ENCODE assay signal across 17 cellular contexts in the genomic region with DNA sequence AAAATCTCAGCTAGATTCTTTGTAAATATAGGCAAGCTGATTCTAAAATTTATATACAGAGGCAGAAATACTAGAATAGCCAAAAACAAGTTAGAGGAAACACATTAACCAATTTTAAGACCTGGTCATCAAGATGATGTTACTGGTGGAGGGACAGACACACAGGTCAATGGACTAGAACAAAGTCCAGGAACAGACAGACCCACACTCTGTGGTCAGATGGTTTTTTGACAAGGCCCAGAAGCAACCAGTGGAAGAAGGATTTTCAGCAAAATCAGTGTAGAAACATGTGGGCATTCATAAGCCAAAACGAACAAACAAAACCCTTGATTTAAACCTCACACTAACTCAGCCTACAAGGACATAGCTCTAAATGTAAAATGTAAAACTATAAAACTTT.
A peak's percentile ranks its signal among the peaks of the same experiment; 100 is the strongest.
DNase-seq lines count a peak whose midpoint lies in the region; ATAC-seq and TF ChIP-seq lines count a peak whose summit lies in the region.
"Had no signal": no experiment of that assay in that cellular context is flagged by ENCODE, and none has a peak within 500 bp of the region (broad histone marks: within the 10 kb centered on the region; RNA-seq: fewer than 3 reads in every experiment).

No MANE protein-coding gene starts in this region.

- no peaks in the 10 kb centered on the region for H3K4me1 ChIP-seq in Karpas-422 (ENCODE audit: low read length)

- H3K79me2 ChIP-seq in Karpas-422 (ENCODE audit: low read length): no peaks in the 10 kb centered on the region

- no peak overlapping the region for H3K4me3 Mint-ChIP-seq in activated CD8-positive, alpha-beta memory T cell treated with anti-CD3 and anti-CD28 coated beads, Interleukin-2, amount 10 ng/mL, durations not matched to agents 7 days and 5 days

- no peak overlapping the region for H3K9ac ChIP-seq in Karpas-422 (ENCODE audit: low read length)

- peaks cover 29% of the 10 kb centered on the region for H3K4me1 Mint-ChIP-seq in activated CD8-positive, alpha-beta memory T cell treated with anti-CD3 and anti-CD28 coated beads, Interleukin-2, amount 10 ng/mL, durations not matched to agents 7 days and 5 days

- H3K4me2 ChIP-seq in Karpas-422 (ENCODE audit: low read depth, low read length, poor library complexity, severe bottlenecking): no peak overlapping the region

- no peak overlapping the region for H3K4me3 ChIP-seq in Karpas-422 (ENCODE audit: low read length)

- in situ Hi-C loops in GM13976 (cut with MboI; ENCODE audit: low sequenced_read_pairs, unreplicated experiment): no loop called here

- no peaks in the 10 kb centered on the region for H4K20me1 ChIP-seq in Karpas-422 (ENCODE audit: insufficient read depth, low read depth, low read length)

- no peak for TF ChIP-seq CTCF in GM13976 (IDR thresholded peaks at IDR 0.05; ENCODE audit: borderline replicate concordance, control extremely low read depth, extremely low read depth, insufficient read depth, missing control alignments)

- ATAC-seq in activated CD8-positive, alpha-beta memory T cell treated with anti-CD3 and anti-CD28 coated beads, Interleukin-2, amount 10 ng/mL, durations not matched to agents 7 days and 5 days: no peak
- peak; percentile 82 for ATAC-seq in left lobe of liver
- ATAC-seq in HG03460 (IDR thresholded peaks at IDR 0.05; ENCODE audit: unreplicated experiment): no peak
- ATAC-seq: PC-3 had no signal

- no peaks in the 10 kb centered on the region for H3K27me3 ChIP-seq in Karpas-422 (ENCODE audit: low read length)

- H3K9me2 ChIP-seq in Karpas-422 (replicated peaks; ENCODE audit: insufficient read depth, low read length): no peaks in the 10 kb centered on the region

- DNase-seq in activated CD8-positive, alpha-beta memory T cell treated with anti-CD3 and anti-CD28 coated beads, Interleukin-2, amount 10 ng/mL, durations not matched to agents 7 days and 5 days: no peak
- no peak for DNase-seq in activated CD8-positive, alpha-beta memory T cell treated with anti-CD3 and anti-CD28 coated beads, Interleukin-2, amount 50 U/mL, for 4 hours
- peak; percentile 9 for DNase-seq in GM13976 (ENCODE audit: low spot score)
- peak; percentile 41 for DNase-seq in left lobe of liver (ENCODE audit: low spot score)
- no peak for DNase-seq in H4 (ENCODE audit: low spot score)
- no peak for DNase-seq in NCI-H2107 treated with DMSO at 0.1 percent for 48 hours (lab: John Stamatoyannopoulos, UW; ENCODE audit: unreplicated experiment)
- no peak for DNase-seq in Karpas-422
- DNase-seq: 8988T, DMS53, GOT3, KG1, NCI-H1436 treated with DMSO at 0.1 percent for 48 hours, NCI-H2029 treated with DMSO at 0.1 percent for 48 hours, NCI-H774, PC-3 had no signal

- peak overlapping the region; percentile 63 for H3K27ac Mint-ChIP-seq in activated CD8-positive, alpha-beta memory T cell treated with anti-CD3 and anti-CD28 coated beads, Interleukin-2, amount 10 ng/mL, durations not matched to agents 7 days and 5 days

- H3K36me3 ChIP-seq in Karpas-422 (ENCODE audit: insufficient read depth, low read length): no peaks in the 10 kb centered on the region

- no peak overlapping the region for H2AFZ ChIP-seq in Karpas-422 (ENCODE audit: low read length)

- no peaks in the 10 kb centered on the region for H3K9me3 Mint-ChIP-seq in activated CD8-positive, alpha-beta memory T cell treated with anti-CD3 and anti-CD28 coated beads, Interleukin-2, amount 10 ng/mL, durations not matched to agents 7 days and 5 days (ENCODE audit: low read depth)

- H3K9me3 ChIP-seq in Karpas-422 (ENCODE audit: low read length): no peaks in the 10 kb centered on the region

- peaks cover 8% of the 10 kb centered on the region for H3K36me3 Mint-ChIP-seq in activated CD8-positive, alpha-beta memory T cell treated with anti-CD3 and anti-CD28 coated beads, Interleukin-2, amount 10 ng/mL, durations not matched to agents 7 days and 5 days

- H3K27ac ChIP-seq in Karpas-422 (ENCODE audit: low read length): no peak overlapping the region
- H3K27ac ChIP-seq: RWPE1 had no signal

- no peaks in the 10 kb centered on the region for H3K27me3 Mint-ChIP-seq in activated CD8-positive, alpha-beta memory T cell treated with anti-CD3 and anti-CD28 coated beads, Interleukin-2, amount 10 ng/mL, durations not matched to agents 7 days and 5 days

- CTCF ChIA-PET in activated CD8-positive, alpha-beta memory T cell treated with anti-CD3 and anti-CD28 coated beads, Interleukin-2, amount 10 ng/mL, durations not matched to agents 7 days and 5 days (lab: Charles Lee): interaction anchor here (1.1 to 1.3 kb wide), 2 partner anchors 66 to 69 kb away, joined by 3 read pairs; no protein-coding TSS in a partner anchor

Comparison
In these comparisons a context has a peak if more than half of its experiments do, and no peak if none do; other contexts are left out.
1. DNase-seq: peak in GM13976 (single experiment) and left lobe of liver (single experiment); none in activated CD8-positive, alpha-beta memory T cell treated with anti-CD3 and anti-CD28 coated beads, Interleukin-2, amount 10 ng/mL, durations not matched to agents 7 days and 5 days (single experiment), activated CD8-positive, alpha-beta memory T cell treated with anti-CD3 and anti-CD28 coated beads, Interleukin-2, amount 50 U/mL, for 4 hours (single experiment), H4 (single experiment), NCI-H2107 treated with DMSO at 0.1 percent for 48 hours (single experiment) and Karpas-422 (single experiment).